In genomic region chr10:24930427-24930826, GRCh38 we compare ENCODE assay signal across 17 cellular contexts. TPM values are rescaled to one million over a fixed set of nuclear protein-coding genes. Genes with fewer than 3 reads are reported as not detected.
A peak's percentile ranks its signal among the peaks of the same experiment; 100 is the strongest.
DNase-seq lines count a peak whose midpoint lies in the region; ATAC-seq and TF ChIP-seq lines count a peak whose summit lies in the region.
"Had no signal": no experiment of that assay in that cellular context is flagged by ENCODE, and none has a peak within 500 bp of the region (broad histone marks: within the 10 kb centered on the region; RNA-seq: fewer than 3 reads in every experiment).

No MANE protein-coding gene starts in this region.

- no peak for TF ChIP-seq CTCF in epithelial cell of proximal tubule (conservative IDR thresholded peaks at IDR 0.05; ENCODE audit: low read depth, low read length)

- no peak overlapping the region for H3K4me3 ChIP-seq in epithelial cell of proximal tubule (ENCODE audit: low read depth, low read length)
- H3K4me3 ChIP-seq: prostate gland, SK-N-MC had no signal

- DNase-seq in epithelial cell of proximal tubule (ENCODE audit: low read depth): peak; percentile 33
- no peak for DNase-seq in GF-D8 (lab: John Stamatoyannopoulos, UW)
- DNase-seq in T-helper 2 cell: no peak
- no peak for DNase-seq in MV-4-11 (lab: John Stamatoyannopoulos, UW)
- no peak for DNase-seq in NCI-H128 (lab: John Stamatoyannopoulos, UW; ENCODE audit: unreplicated experiment)
- DNase-seq: activated CD4-positive, alpha-beta T cell treated with anti-CD3 and anti-CD28 coated beads for 1 hour; activated effector memory CD4-positive, alpha-beta T cell treated with anti-CD3 and anti-CD28 coated beads, Interleukin-2, amount 50 U/mL, for 16 hours; CD8-positive, alpha-beta T cell; GOT3; NCI-H1417 treated with DMSO at 0.1 percent for 48 hours; stimulated activated CD4-positive, alpha-beta T cell treated with anti-CD3 and anti-CD28 coated beads, Interleukin-2, amount 100 ng/mL, for 48 hours; stimulated activated naive CD8-positive, alpha-beta T cell treated with anti-CD3 and anti-CD28 coated beads, Interleukin-15, Interleukin-2, amounts not matched to agents 100 U/mL and 50 U/mL, for 24 hours had no signal

- ATAC-seq in GM18519 (IDR thresholded peaks at IDR 0.05; ENCODE audit: low FRiP score, unreplicated experiment): peak; percentile 75
- peak; percentile 83 for ATAC-seq in GM21723 (IDR thresholded peaks at IDR 0.05; ENCODE audit: unreplicated experiment)
- ATAC-seq in HG03196 (IDR thresholded peaks at IDR 0.05; ENCODE audit: unreplicated experiment): peak; percentile 75
- ATAC-seq: CD8-positive, alpha-beta T cell; stimulated activated naive CD8-positive, alpha-beta T cell treated with anti-CD3 and anti-CD28 coated beads, Interleukin-15, Interleukin-2, amounts not matched to agents 100 U/mL and 50 U/mL, for 24 hours had no signal

RNA-seq across cellular contexts. Expression of gene PRTFDC1, which starts 22.0 kb away (rescaled TPM):
- total RNA-seq in epithelial cell of proximal tubule: 25.7 and 27.8 TPM in 2 replicates
